1 cellular context compared by ENCODE assay signal in the genomic region with DNA sequence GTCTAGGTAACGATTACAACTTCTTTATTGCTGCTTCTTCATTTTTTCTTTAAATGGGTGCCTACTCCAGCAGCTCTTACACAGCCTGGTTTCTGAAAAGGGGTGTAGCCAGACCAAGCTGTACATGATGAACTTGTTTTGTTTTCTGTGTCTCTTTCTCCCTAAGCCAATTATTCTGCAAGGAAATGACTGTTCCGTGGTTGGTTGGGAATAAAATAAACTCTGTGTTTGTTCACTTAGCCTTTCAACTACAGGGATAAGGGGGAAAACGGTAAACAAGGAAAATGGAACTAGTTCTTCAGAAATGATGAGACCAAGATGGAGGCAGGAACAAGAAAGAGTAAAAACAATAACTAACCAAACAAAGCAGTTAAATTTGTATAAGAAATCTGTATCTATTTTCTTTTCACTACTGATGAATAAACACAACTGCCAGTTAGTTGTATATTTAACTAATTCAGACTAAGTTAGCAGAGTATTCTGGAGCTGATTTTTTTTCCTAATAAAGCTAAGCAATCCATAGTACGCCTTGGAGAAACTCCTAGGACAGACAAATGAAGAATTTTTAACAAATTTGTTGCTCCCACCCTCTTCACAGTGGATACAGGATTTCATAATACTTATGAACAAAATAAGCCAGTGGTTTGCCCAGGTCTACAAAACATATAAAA.
TF ChIP-seq lines count a peak whose summit lies in the region.

Gene ABCA6, minus strand, starts transcription at position 94 of the 671 bp plus-strand sequence. CDS start 1,192 bp downstream, outside the sequence.

TF ChIP-seq in endothelial cell of umbilical vein, 7 proteins besides CTCF, POLR2A, EP300 and RAD21 (continued from another document):
- TF ChIP-seq MAX (IDR thresholded peaks at IDR 0.05; ENCODE audit: insufficient read depth, insufficient read length) (no peak), POLR2AphosphoS5 (IDR thresholded peaks at IDR 0.05; ENCODE audit: insufficient read depth, low read depth, low read length) (no peak), GATA2 (IDR thresholded peaks at IDR 0.05; ENCODE audit: insufficient read depth, insufficient read length, low read depth, low read length) (no peak), EZH2 (IDR thresholded peaks at IDR 0.05; ENCODE audit: borderline replicate concordance, low read depth, low read length, severe bottlenecking) (no peak), FOS (IDR thresholded peaks at IDR 0.05; ENCODE audit: borderline replicate concordance, insufficient read depth, low read length) (no peak)
TF ChIP-seq in endothelial cell of umbilical vein: peak in this region for 0.
